Comparison of ENCODE assay signal across 19 cellular contexts in genomic region chr18:59033361-59033760, GRCh38.
"Had no signal": no experiment of that assay in that cellular context is flagged by ENCODE, and none has a peak within 500 bp of the region (broad histone marks: within the 10 kb centered on the region; RNA-seq: fewer than 3 reads in every experiment).

No MANE protein-coding gene starts in this region.

- H3K4me3 Mint-ChIP-seq: memory B cell; nephron progenitor cell; T-helper 1 cell treated with Interleukin-12 subunit alpha and Interleukin-12 subunit beta and Interleukin-4 antibody, amounts not matched to agents 30 μg/mL and 1 μg/mL, for 36 hours had no signal

- H3K27ac Mint-ChIP-seq: activated T-helper 2 cell treated with anti-CD3 and anti-CD28 coated beads, Interferon-gamma antibody, Interleukin-2, Interleukin-4, amounts not matched to agents 10 μg/mL and 5 μg/mL and 100 μg/mL, durations not matched to agents 14 hours and 24 hours and 36 hours; memory B cell; nephron progenitor cell; T-helper 1 cell treated with Interleukin-12 subunit alpha and Interleukin-12 subunit beta and Interleukin-4 antibody, amounts not matched to agents 30 μg/mL and 1 μg/mL, for 36 hours had no signal

- H3K27me3 ChIP-seq: brain microvascular endothelial cell, foreskin keratinocyte, heart left ventricle, left lung, sigmoid colon, suprapubic skin, upper lobe of left lung had no signal

- ATAC-seq: esophagus mucosa; foreskin keratinocyte; heart left ventricle; left lung; stimulated activated naive CD8-positive, alpha-beta T cell treated with anti-CD3 and anti-CD28 coated beads, Interleukin-15, Interleukin-2, amounts not matched to agents 100 U/mL and 50 U/mL, for 24 hours had no signal

- DNase-seq: activated CD4-positive, alpha-beta T cell treated with anti-CD3 and anti-CD28 coated beads, Interleukin-2, amount 50 U/mL, for 1 hour; activated naive CD4-positive, alpha-beta T cell treated with anti-CD3 and anti-CD28 coated beads, Interleukin-2, amount 50 U/mL, for 16 hours; amygdala; brain microvascular endothelial cell; cerebellar nuclear complex; heart left ventricle; islet precursor cell; left lung; nephron progenitor cell; sigmoid colon; stimulated activated CD4-positive, alpha-beta T cell treated with anti-CD3 and anti-CD28 coated beads, Interleukin-12 subunit alpha, Interleukin-12 subunit beta, amount 100 ng/mL, for 4 hours; stimulated activated naive CD8-positive, alpha-beta T cell treated with anti-CD3 and anti-CD28 coated beads, Interleukin-15, Interleukin-2, amounts not matched to agents 100 U/mL and 50 U/mL, for 24 hours; upper lobe of left lung had no signal

- H3K27ac ChIP-seq: brain microvascular endothelial cell, foreskin keratinocyte, heart left ventricle, left lung, sigmoid colon, suprapubic skin, upper lobe of left lung had no signal

- H3K9me3 Mint-ChIP-seq: memory B cell; nephron progenitor cell; T-helper 1 cell treated with Interleukin-12 subunit alpha and Interleukin-12 subunit beta and Interleukin-4 antibody, amounts not matched to agents 30 μg/mL and 1 μg/mL, for 36 hours had no signal

- H3K4me1 ChIP-seq: foreskin keratinocyte, left lung, sigmoid colon, suprapubic skin, upper lobe of left lung had no signal

- H3K4me3 ChIP-seq: heart left ventricle, left lung, sigmoid colon, suprapubic skin, upper lobe of left lung had no signal

- H3K36me3 Mint-ChIP-seq: memory B cell had no signal

- H3K36me3 ChIP-seq: brain microvascular endothelial cell, heart left ventricle, left lung, sigmoid colon, suprapubic skin, upper lobe of left lung had no signal

- H3K27me3 Mint-ChIP-seq: memory B cell had no signal

- H3K9me3 ChIP-seq: heart left ventricle, left lung, sigmoid colon, suprapubic skin, upper lobe of left lung had no signal
